Comparison of ENCODE assay signal across 26 cellular contexts in the genomic region with DNA sequence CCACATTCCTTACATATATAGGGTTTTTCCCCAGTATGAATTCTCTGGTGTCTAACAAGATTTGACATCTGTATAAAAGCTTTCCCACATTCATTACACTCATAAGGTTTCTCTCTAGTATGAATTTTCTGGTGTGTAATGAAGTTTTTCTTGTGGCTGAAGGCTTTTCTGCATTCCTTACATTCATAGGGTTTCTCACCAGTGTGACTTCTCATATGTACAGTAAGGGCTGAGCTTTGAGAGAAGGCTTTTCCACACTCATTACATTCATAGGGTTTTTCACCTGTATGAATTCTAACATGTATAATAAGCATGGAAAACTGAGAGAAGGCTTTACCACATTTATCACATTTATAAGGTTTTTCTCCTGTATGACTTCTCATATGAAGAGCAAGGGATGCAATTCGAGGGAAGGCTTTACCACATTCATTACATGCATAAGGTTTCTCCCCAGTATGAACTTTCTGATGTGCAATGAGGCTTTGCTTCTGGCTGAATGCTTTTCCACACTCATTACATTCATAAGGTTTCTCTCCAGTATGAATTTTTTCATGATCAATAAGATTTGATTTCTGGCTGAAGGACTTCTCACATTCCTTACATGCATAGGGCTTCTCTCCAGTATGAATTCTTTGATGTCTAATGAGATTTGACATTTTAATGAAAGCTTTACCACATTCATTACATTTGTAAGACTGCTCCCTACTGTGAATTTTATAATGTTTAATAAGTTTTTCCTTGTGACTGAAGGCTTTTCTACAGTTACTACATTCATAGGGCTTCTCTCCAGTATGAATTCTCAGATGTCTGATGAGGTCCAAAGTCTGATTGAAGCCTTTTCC. TPM values are rescaled to one million over a fixed set of nuclear protein-coding genes. Genes with fewer than 3 reads are reported as not detected.
A peak's percentile ranks its signal among the peaks of the same experiment; 100 is the strongest.
DNase-seq lines count a peak whose midpoint lies in the region; ATAC-seq, FAIRE-seq and TF ChIP-seq lines count a peak whose summit lies in the region.
"Had no signal": no experiment of that assay in that cellular context is flagged by ENCODE, and none has a peak within 500 bp of the region (broad histone marks: within the 10 kb centered on the region; RNA-seq: fewer than 3 reads in every experiment).

No MANE protein-coding gene starts in this region.

- TF ChIP-seq POLR2A in breast epithelium (IDR thresholded peaks at IDR 0.05): no peak
- no peak for TF ChIP-seq POLR2A in GM12878 (IDR thresholded peaks at IDR 0.05; ENCODE audit: low read depth, low read length)

- TF ChIP-seq RAD21 in GM12878 (IDR thresholded peaks at IDR 0.05; ENCODE audit: insufficient read depth, low read depth, low read length): no peak

- H3K36me3 ChIP-seq in breast epithelium (peaks cover 11% of the 10 kb centered on the region), GM12878 (ENCODE audit: control insufficient read depth in 2 of 2, insufficient read depth in 2 of 2, low read length in 1 of 2) (no peaks in the 10 kb centered on the region), thoracic aorta (peaks cover 35% of the 10 kb centered on the region)

- H3K27ac Mint-ChIP-seq in MCF 10A (ENCODE audit: low read depth, unreplicated experiment): no peak overlapping the region
- H3K27ac Mint-ChIP-seq: activated CD8-positive, alpha-beta memory T cell treated with anti-CD3 and anti-CD28 coated beads, Interleukin-2, amount 10 ng/mL, durations not matched to agents 7 days and 5 days; activated naive CD8-positive, alpha-beta T cell treated with anti-CD3 and anti-CD28 coated beads, Interleukin-2, amount 50 U/mL, for 24 hours; activated T-helper 17 cell treated with anti-CD3 and anti-CD28 coated beads, Interleukin-2, amount 50 U/mL, for 72 hours; CD4-positive, alpha-beta T cell; H9; neural progenitor cell had no signal

- CTCF ChIA-PET in MCF 10A (lab: Yijun Ruan, JAX): interaction anchor here (0.6 kb wide), 1 partner anchor 306 kb away, joined by 3 read pairs; the partner anchor contains the start of gene ZNF607
- CTCF ChIA-PET in GM12878 (lab: Yijun Ruan, JAX): no interaction called here

- SMC1A ChIA-PET in GM12878 (lab: Charles Lee; ENCODE audit: uncharacterized antibody, unreplicated experiment): no interaction called here

- no peaks in the 10 kb centered on the region for H4K20me1 ChIP-seq in GM12878 (ENCODE audit: control insufficient read depth, insufficient read depth)

- no peaks in the 10 kb centered on the region for H3K79me2 ChIP-seq in GM12878 (ENCODE audit: control insufficient read depth, insufficient read depth, low read length)

- RAD21 ChIA-PET in GM12878 (lab: Charles Lee; ENCODE audit: unreplicated experiment): no interaction called here

- peaks cover 74 to 99% of the 10 kb centered on the region in 2 donors for H3K9me3 ChIP-seq in breast epithelium
- H3K9me3 ChIP-seq in GM12878 (replicated peaks; ENCODE audit: control insufficient read depth, insufficient read depth, low read length): peaks cover 16% of the 10 kb centered on the region
- peaks cover 99% of the 10 kb centered on the region for H3K9me3 ChIP-seq in thoracic aorta

- H3K4me1 ChIP-seq in breast epithelium (no peaks in the 10 kb centered on the region), GM12878 (ENCODE audit: control insufficient read depth, insufficient read depth, low read length) (no peaks in the 10 kb centered on the region), thoracic aorta (ENCODE audit: control insufficient read depth in 1 of 2, low read depth in 2 of 2) (no peaks in the 10 kb centered on the region)
- H3K4me1 ChIP-seq: neural progenitor cell, Peyer's patch, tibial nerve had no signal

- no peaks in the 10 kb centered on the region for H3K4me1 Mint-ChIP-seq in MCF 10A (ENCODE audit: insufficient read depth, unreplicated experiment)
- H3K4me1 Mint-ChIP-seq: activated CD8-positive, alpha-beta memory T cell treated with anti-CD3 and anti-CD28 coated beads, Interleukin-2, amount 10 ng/mL, durations not matched to agents 7 days and 5 days; activated naive CD8-positive, alpha-beta T cell treated with anti-CD3 and anti-CD28 coated beads, Interleukin-2, amount 50 U/mL, for 24 hours; activated T-helper 17 cell treated with anti-CD3 and anti-CD28 coated beads, Interleukin-2, amount 50 U/mL, for 72 hours; H9; neural progenitor cell had no signal

- no peak for TF ChIP-seq CTCF in MCF 10A (IDR thresholded peaks at IDR 0.05; ENCODE audit: unreplicated experiment)
- TF ChIP-seq CTCF in breast epithelium (IDR thresholded peaks at IDR 0.05): no peak
- TF ChIP-seq CTCF in GM12878 (IDR thresholded peaks at IDR 0.05 in 2 of 3, conservative IDR thresholded peaks at IDR 0.05 in 1 of 3; ENCODE audit: control insufficient read depth in 2 of 3, extremely low read depth in 1 of 3, insufficient read depth in 1 of 3, low read depth in 3 of 3, low read length in 3 of 3): no peak
- TF ChIP-seq CTCF in fibroblast of the aortic adventitia (IDR thresholded peaks at IDR 0.05; ENCODE audit: insufficient read depth, low read length): no peak
- TF ChIP-seq CTCF in thoracic aorta (IDR thresholded peaks at IDR 0.05): no peak

- no peak for TF ChIP-seq EP300 in GM12878 (IDR thresholded peaks at IDR 0.05; ENCODE audit: borderline replicate concordance in 1 of 2, control insufficient read depth in 1 of 2, low read depth in 2 of 2, low read length in 2 of 2)

- H3K9ac ChIP-seq in GM12878 (ENCODE audit: control insufficient read depth, insufficient read depth, low read length): no peak overlapping the region
- H3K9ac ChIP-seq: neural progenitor cell had no signal

- in situ Hi-C loops in GM12878 (cut with MboI): no loop called here

- H3K27me3 Mint-ChIP-seq in MCF 10A (ENCODE audit: insufficient read depth, unreplicated experiment): no peaks in the 10 kb centered on the region
- H3K27me3 Mint-ChIP-seq: activated CD8-positive, alpha-beta memory T cell treated with anti-CD3 and anti-CD28 coated beads, Interleukin-2, amount 10 ng/mL, durations not matched to agents 7 days and 5 days; activated naive CD8-positive, alpha-beta T cell treated with anti-CD3 and anti-CD28 coated beads, Interleukin-2, amount 50 U/mL, for 24 hours; activated T-helper 17 cell treated with anti-CD3 and anti-CD28 coated beads, Interleukin-2, amount 50 U/mL, for 72 hours; CD4-positive, alpha-beta T cell had no signal

- no peak overlapping the region for H3K4me3 Mint-ChIP-seq in MCF 10A (ENCODE audit: unreplicated experiment)
- H3K4me3 Mint-ChIP-seq: activated CD8-positive, alpha-beta memory T cell treated with anti-CD3 and anti-CD28 coated beads, Interleukin-2, amount 10 ng/mL, durations not matched to agents 7 days and 5 days; activated naive CD8-positive, alpha-beta T cell treated with anti-CD3 and anti-CD28 coated beads, Interleukin-2, amount 50 U/mL, for 24 hours; activated T-helper 17 cell treated with anti-CD3 and anti-CD28 coated beads, Interleukin-2, amount 50 U/mL, for 72 hours; CD4-positive, alpha-beta T cell; H9; neural progenitor cell had no signal

- WGBS in GM12878 (ENCODE audit: insufficient coverage, insufficient replicate concordance, low lambda C conversion rate, missing lambda C conversion rate): 55% methylated on average over 1 of the region's 1 CpG

- no peak overlapping the region for H2AFZ ChIP-seq in GM12878 (ENCODE audit: control insufficient read depth, low read depth, low read length)
- H2AFZ ChIP-seq: neural progenitor cell had no signal

- POLR2A ChIA-PET in MCF 10A (lab: Yijun Ruan, JAX) (no interaction called here), GM12878 (lab: Charles Lee) (no interaction called here)

- H3K4me2 ChIP-seq in GM12878 (ENCODE audit: control insufficient read depth, insufficient read depth): no peak overlapping the region
- H3K4me2 ChIP-seq: neural progenitor cell had no signal

- ATAC-seq in GM12878: no peak
- ATAC-seq in thoracic aorta (ENCODE audit: insufficient number of reproducible peaks, low FRiP score, low read depth): no peak
- ATAC-seq in HG02610 (IDR thresholded peaks at IDR 0.05; ENCODE audit: unreplicated experiment): no peak
- ATAC-seq: activated CD8-positive, alpha-beta memory T cell treated with anti-CD3 and anti-CD28 coated beads, Interleukin-2, amount 10 ng/mL, durations not matched to agents 7 days and 5 days; activated naive CD8-positive, alpha-beta T cell treated with anti-CD3 and anti-CD28 coated beads, Interleukin-2, amount 50 U/mL, for 24 hours; activated T-helper 17 cell treated with anti-CD3 and anti-CD28 coated beads, Interleukin-2, amount 50 U/mL, for 72 hours; SK-N-SH treated with all-trans-retinoic acid at 6 μM for 48 hours had no signal

- H3K27me3 ChIP-seq in breast epithelium (no peaks in the 10 kb centered on the region), GM12878 (replicated peaks in 1 of 2; ENCODE audit: control insufficient read depth in 2 of 2, insufficient read depth in 2 of 2, low read length in 1 of 2) (no peaks in the 10 kb centered on the region), thoracic aorta (replicated peaks; ENCODE audit: insufficient read depth) (no peaks in the 10 kb centered on the region)
- H3K27me3 ChIP-seq: neural progenitor cell, Peyer's patch, tibial nerve had no signal

- BruUV-seq in MCF 10A (replicated peaks; lab: Mats Ljungman, UMichigan) (no TSS peak), GM12878 (replicated peaks; lab: Mats Ljungman, UMichigan) (no TSS peak)

- H3K9me3 Mint-ChIP-seq in MCF 10A (ENCODE audit: unreplicated experiment): peaks cover 27% of the 10 kb centered on the region

- H3K4me3 ChIP-seq in breast epithelium (no peak overlapping the region), GM12878 (no peak overlapping the region), fibroblast of the aortic adventitia (ENCODE audit: low read depth, low read length) (no peak overlapping the region), thoracic aorta (peak overlapping the region; percentile 37)
- H3K4me3 ChIP-seq: neural progenitor cell, Peyer's patch, tibial nerve had no signal

- DNase-seq in MCF 10A (ENCODE audit: unreplicated experiment) (peak; percentile 1), breast epithelium (ENCODE audit: low spot score in 2 of 2) (no peak), GM12878 (ENCODE audit: low read depth, low spot score) (no peak), fibroblast of the aortic adventitia (ENCODE audit: low read depth) (peak; percentile 11), thoracic aorta (ENCODE audit: low spot score) (no peak), SKM-1 (lab: John Stamatoyannopoulos, UW; ENCODE audit: unreplicated experiment) (no peak)
- no peak for DNase-seq in stimulated activated naive CD4-positive, alpha-beta T cell (lab: John Stamatoyannopoulos, UW)
- DNase-seq: activated CD4-positive, alpha-beta T cell treated with anti-CD3 and anti-CD28 coated beads for 1 hour; activated CD8-positive, alpha-beta memory T cell treated with anti-CD3 and anti-CD28 coated beads, Interleukin-2, amount 10 ng/mL, durations not matched to agents 7 days and 5 days; activated naive CD8-positive, alpha-beta T cell treated with anti-CD3 and anti-CD28 coated beads, Interleukin-2, amount 50 U/mL, for 24 hours; caudate nucleus; CD4-positive, alpha-beta T cell; effector CD8-positive, alpha-beta T cell; foreskin fibroblast; H9; hippocampal formation; Karpas-422; NCI-H2171; NCI-H774; Peyer's patch had no signal

- no peak for FAIRE-seq in GM12878 (lab: Jason Lieb, UNC)
- FAIRE-seq: GM18507 had no signal

- H3K27ac ChIP-seq in breast epithelium (no peak overlapping the region), GM12878 (ENCODE audit: control insufficient read depth, insufficient read depth) (no peak overlapping the region), thoracic aorta (no peak overlapping the region)
- H3K27ac ChIP-seq: neural progenitor cell, Peyer's patch, tibial nerve had no signal

- peaks cover 14% of the 10 kb centered on the region for H3K36me3 Mint-ChIP-seq in MCF 10A (ENCODE audit: insufficient read depth, unreplicated experiment)

- intact Hi-C loops in MCF 10A (cut with micrococcal nuclease) (no loop called here), breast epithelium (cut with DNase I; ENCODE audit: low total_unique reads) (no loop called here), GM12878 (cut with micrococcal nuclease; ENCODE audit: unreplicated experiment) (no loop called here)

RNA-seq across cellular contexts. Expression of gene ZNF527, which starts 42.6 kb away (rescaled TPM):
- total RNA-seq in MCF 10A (2022) (4.3 and 5.0 TPM in 2 replicates), breast epithelium (10 to 100 TPM in 1 of 3 donors, 1 to 10 TPM in 2; 6.7 to 14.2 (median 9.5) TPM), GM12878 (2014; rRNA removed) (3.7 and 5.3 TPM in 2 replicates), GM12878 (2014; rRNA removed; fragmentation: Illumina TruSeq; extraction: Trizol) (4.9 and 5.5 TPM in 2 replicates), GM12878 (2021) (3.6 and 3.9 TPM in 2 replicates), fibroblast of the aortic adventitia (ENCODE audit: low replicate concordance) (6.8 and 9.2 TPM in 2 replicates), thoracic aorta (10 to 100 TPM in 1 of 2 donors, 1 to 10 TPM in 1; 3.8 to 20.9 TPM)
- total RNA-seq in GM12878 (2013; cell fraction: nucleolus; rRNA removed): 26.2 and 28.3 TPM in 2 replicates
- polyA plus RNA-seq in GM12878 (2011; ENCODE audit: low read depth): 1.9 TPM
- polyA plus RNA-seq in GM12878 (2011; rRNA removed) (5.0 and 8.3 TPM in 2 replicates), GM12878 (2014; fragmentation: Illumina TruSeq; extraction: Trizol) (5.6 and 6.4 TPM in 2 replicates), GM12878 (2014; fragmentation: Nextera tagmentation; extraction: Ambion mirVana) (1 to 10 TPM; 2.0 to 2.2 TPM), GM12878 (2014; rRNA removed) (3.1 and 4.2 TPM in 2 replicates), GM12878 (2016; fragmentation: Nextera tagmentation; extraction: Ambion mirVana) (1 to 10 TPM; 2.7 to 2.9 TPM)
- polyA plus RNA-seq in GM12878 (2011; cell fraction: cytosol; rRNA removed): 3.4 and 3.6 TPM in 2 replicates
- 3.3 and 3.5 TPM in 2 replicates for polyA plus RNA-seq in GM12878 (2011; cell fraction: nucleus; rRNA removed)
- 2.3 and 3.1 TPM in 2 replicates for polyA plus RNA-seq in GM12878 (2012)
- polyA minus RNA-seq in GM12878 (2011; rRNA and poly(A)+ RNA removed): 4.7 and 4.9 TPM in 2 replicates
- 3.3 and 5.1 TPM in 2 replicates for polyA minus RNA-seq in GM12878 (2011; cell fraction: cytosol; rRNA and poly(A)+ RNA removed)
- 4.1 and 6.9 TPM in 2 replicates for polyA minus RNA-seq in GM12878 (2011; cell fraction: nucleus; rRNA and poly(A)+ RNA removed)

RNA-seq across cellular contexts. Expression of gene ZNF569, which starts 53.8 kb away (rescaled TPM):
- total RNA-seq in MCF 10A (2022) (3.4 and 3.9 TPM in 2 replicates), breast epithelium (1 to 10 TPM; 6.9 to 9.1 (median 8.2) TPM), GM12878 (2014; rRNA removed) (2.0 and 3.0 TPM in 2 replicates), GM12878 (2014; rRNA removed; fragmentation: Illumina TruSeq; extraction: Trizol) (2.7 and 3.8 TPM in 2 replicates), GM12878 (2021) (2.1 and 2.7 TPM in 2 replicates), fibroblast of the aortic adventitia (ENCODE audit: low replicate concordance) (7.3 and 8.4 TPM in 2 replicates), thoracic aorta (10 to 100 TPM in 1 of 2 donors, 1 to 10 TPM in 1; 4.6 to 13.3 TPM)
- 12.8 and 13.5 TPM in 2 replicates for total RNA-seq in GM12878 (2013; cell fraction: nucleolus; rRNA removed)
- 1.1 TPM for polyA plus RNA-seq in GM12878 (2011; ENCODE audit: low read depth)
- polyA plus RNA-seq in GM12878 (2011; rRNA removed) (4.3 and 7.1 TPM in 2 replicates), GM12878 (2014; fragmentation: Illumina TruSeq; extraction: Trizol) (2.3 and 3.6 TPM in 2 replicates), GM12878 (2014; fragmentation: Nextera tagmentation; extraction: Ambion mirVana) (1 to 10 TPM in 1 of 2 experiments, under 1 TPM in 1; 0.82 to 1.1 TPM), GM12878 (2014; rRNA removed) (1.3 and 1.5 TPM in 2 replicates), GM12878 (2016; fragmentation: Nextera tagmentation; extraction: Ambion mirVana) (1 to 10 TPM; 2.3 to 3.0 TPM)
- polyA plus RNA-seq in GM12878 (2011; cell fraction: cytosol; rRNA removed): 2.0 and 2.1 TPM in 2 replicates
- 3.1 and 3.5 TPM in 2 replicates for polyA plus RNA-seq in GM12878 (2011; cell fraction: nucleus; rRNA removed)
- 2.5 and 2.7 TPM in 2 replicates for polyA plus RNA-seq in GM12878 (2012)
- polyA minus RNA-seq in GM12878 (2011; rRNA and poly(A)+ RNA removed): 3.8 and 6.2 TPM in 2 replicates
- 1.8 and 3.7 TPM in 2 replicates for polyA minus RNA-seq in GM12878 (2011; cell fraction: cytosol; rRNA and poly(A)+ RNA removed)
- 4.1 and 8.2 TPM in 2 replicates for polyA minus RNA-seq in GM12878 (2011; cell fraction: nucleus; rRNA and poly(A)+ RNA removed)

RNA-seq across cellular contexts. Expression of gene ZNF570, which starts 55.7 kb away (rescaled TPM):
- total RNA-seq in MCF 10A (2022): 0.96 and 1.4 TPM in 2 replicates
- 10 to 100 TPM in 2 of 3 donors, 1 to 10 TPM in 1; 4.5 to 10.8 (median 10.2) TPM for total RNA-seq in breast epithelium
- 12.1 and 12.3 TPM in 2 replicates for total RNA-seq in GM12878 (2013; cell fraction: nucleolus; rRNA removed)
- total RNA-seq in GM12878 (2014; rRNA removed): 1.8 and 2.0 TPM in 2 replicates
- 2.2 TPM in 2 replicates for total RNA-seq in GM12878 (2014; rRNA removed; fragmentation: Illumina TruSeq; extraction: Trizol)
- 1.4 and 1.7 TPM in 2 replicates for total RNA-seq in GM12878 (2021)
- polyA plus RNA-seq in GM12878 (2011; ENCODE audit: low read depth): 2.6 TPM
- polyA plus RNA-seq in GM12878 (2011; rRNA removed): 3.6 and 5.7 TPM in 2 replicates
- 1.1 and 1.9 TPM in 2 replicates for polyA plus RNA-seq in GM12878 (2011; cell fraction: cytosol; rRNA removed)
- polyA plus RNA-seq in GM12878 (2011; cell fraction: nucleus; rRNA removed): 2.0 and 2.2 TPM in 2 replicates
- polyA plus RNA-seq in GM12878 (2012): 1.8 and 2.3 TPM in 2 replicates
- polyA plus RNA-seq in GM12878 (2014; fragmentation: Illumina TruSeq; extraction: Trizol): 1.6 TPM in 2 replicates
- 1 to 10 TPM in 1 of 2 experiments, under 1 TPM in 1; 0.75 to 1.2 TPM for polyA plus RNA-seq in GM12878 (2014; fragmentation: Nextera tagmentation; extraction: Ambion mirVana)
- 0.57 and 2.1 TPM in 2 replicates for polyA plus RNA-seq in GM12878 (2014; rRNA removed)
- polyA plus RNA-seq in GM12878 (2016; fragmentation: Nextera tagmentation; extraction: Ambion mirVana): under 1 TPM; 0.25 to 0.78 TPM
- polyA minus RNA-seq in GM12878 (2011; rRNA and poly(A)+ RNA removed): 6.8 and 9.8 TPM in 2 replicates
- polyA minus RNA-seq in GM12878 (2011; cell fraction: cytosol; rRNA and poly(A)+ RNA removed): 4.5 and 6.4 TPM in 2 replicates
- polyA minus RNA-seq in GM12878 (2011; cell fraction: nucleus; rRNA and poly(A)+ RNA removed): 1.8 and 2.5 TPM in 2 replicates
- total RNA-seq in fibroblast of the aortic adventitia (ENCODE audit: low replicate concordance): 8.4 and 24.9 TPM in 2 replicates
- 10 to 100 TPM in 1 of 2 donors, 1 to 10 TPM in 1; 6.8 to 18.9 TPM for total RNA-seq in thoracic aorta

Comparison
In these comparisons a context has a peak if more than half of its experiments do, and no peak if none do; other contexts are left out.
1. DNase-seq: peak in MCF 10A (single experiment) and fibroblast of the aortic adventitia (single experiment); none in breast epithelium (0 of 2), GM12878 (single experiment), thoracic aorta (single experiment), stimulated activated naive CD4-positive, alpha-beta T cell (0 of 6) and SKM-1 (single experiment).